11 cellular contexts compared by ENCODE assay signal in genomic region chr12:14957769-14958168, GRCh38. TPM values are rescaled to one million over a fixed set of nuclear protein-coding genes. Genes with fewer than 3 reads are reported as not detected.
DNase-seq lines count a peak whose midpoint lies in the region; ATAC-seq and TF ChIP-seq lines count a peak whose summit lies in the region.
"Had no signal": no experiment of that assay in that cellular context is flagged by ENCODE, and none has a peak within 500 bp of the region (broad histone marks: within the 10 kb centered on the region; RNA-seq: fewer than 3 reads in every experiment).

No MANE protein-coding gene starts in this region.

- no peak for TF ChIP-seq CTCF in testis (IDR thresholded peaks at IDR 0.05)
- no peak for TF ChIP-seq CTCF in RWPE1 (conservative IDR thresholded peaks at IDR 0.05; ENCODE audit: low read depth)

- POLR2A ChIA-PET in RWPE1 (lab: Yijun Ruan, JAX; ENCODE audit: low non-redundant PET), result no interaction called here

- no peak overlapping the region for H3K4me3 ChIP-seq in testis

- no peak for TF ChIP-seq POLR2A in testis (IDR thresholded peaks at IDR 0.05)

- peak overlapping the region; percentile 100 for H3K27ac Mint-ChIP-seq in activated CD8-positive, alpha-beta memory T cell treated with anti-CD3 and anti-CD28 coated beads, Interleukin-2, amount 10 ng/mL, durations not matched to agents 7 days and 5 days
- H3K27ac Mint-ChIP-seq in immature natural killer cell, result peak overlapping the region; percentile 94 to 100 (median 98)

- ATAC-seq in activated CD8-positive, alpha-beta memory T cell treated with anti-CD3 and anti-CD28 coated beads, Interleukin-2, amount 10 ng/mL, durations not matched to agents 7 days and 5 days, result no peak
- peak; percentile 3; the same call in 2 of the 3 replicates for ATAC-seq in SK-N-SH treated with all-trans-retinoic acid at 6 μM for 48 hours
- no peak for ATAC-seq in HG02571 (IDR thresholded peaks at IDR 0.05; ENCODE audit: unreplicated experiment)

- CTCF ChIA-PET in activated CD8-positive, alpha-beta memory T cell treated with anti-CD3 and anti-CD28 coated beads, Interleukin-2, amount 10 ng/mL, durations not matched to agents 7 days and 5 days (lab: Charles Lee), result interaction anchor here (1.4 to 2.1 kb wide), 3 partner anchors 183 to 700 kb away, joined by 3 to 8 read pairs (median 4); a partner anchor contains a TSS
- CTCF ChIA-PET in RWPE1 (lab: Yijun Ruan, JAX), result interaction anchor here (0.6 to 0.7 kb wide), 2 partner anchors 189 to 790 kb away, joined by 3 to 4 read pairs; no protein-coding TSS in a partner anchor

- no peaks in the 10 kb centered on the region for H3K27me3 ChIP-seq in testis

- no peaks in the 10 kb centered on the region for H3K36me3 ChIP-seq in testis (ENCODE audit: low read depth, missing control alignments)

- no peaks in the 10 kb centered on the region for H3K4me1 ChIP-seq in testis

- H3K4me1 Mint-ChIP-seq in activated CD8-positive, alpha-beta memory T cell treated with anti-CD3 and anti-CD28 coated beads, Interleukin-2, amount 10 ng/mL, durations not matched to agents 7 days and 5 days, result peaks cover 50% of the 10 kb centered on the region
- peaks cover 85 to 96% of the 10 kb centered on the region in 2 donors for H3K4me1 Mint-ChIP-seq in immature natural killer cell

- H3K27me3 Mint-ChIP-seq in activated CD8-positive, alpha-beta memory T cell treated with anti-CD3 and anti-CD28 coated beads, Interleukin-2, amount 10 ng/mL, durations not matched to agents 7 days and 5 days, result no peaks in the 10 kb centered on the region
- peaks cover 5 to 19% (median 14%) of the 10 kb centered on the region in 3 donors for H3K27me3 Mint-ChIP-seq in immature natural killer cell (ENCODE audit: low read depth in 3 of 3)

- H3K36me3 Mint-ChIP-seq in activated CD8-positive, alpha-beta memory T cell treated with anti-CD3 and anti-CD28 coated beads, Interleukin-2, amount 10 ng/mL, durations not matched to agents 7 days and 5 days, result peaks cover 72% of the 10 kb centered on the region
- peaks cover 8 to 20% (median 13%) of the 10 kb centered on the region in 3 donors for H3K36me3 Mint-ChIP-seq in immature natural killer cell

- DNase-seq in activated CD8-positive, alpha-beta memory T cell treated with anti-CD3 and anti-CD28 coated beads, Interleukin-2, amount 10 ng/mL, durations not matched to agents 7 days and 5 days, result no peak
- no peak for DNase-seq in activated CD8-positive, alpha-beta memory T cell treated with anti-CD3 and anti-CD28 coated beads, Interleukin-2, amount 50 U/mL, for 4 hours
- DNase-seq in immature natural killer cell (no peak), testis (no peak), midbrain (lab: John Stamatoyannopoulos, UW) (no peak), RWPE1 (ENCODE audit: low spot score) (no peak)
- DNase-seq: activated CD4-positive, alpha-beta T cell treated with anti-CD3 and anti-CD28 coated beads, Interleukin-2, amount 50 U/mL, for 4 hours; stimulated activated naive CD4-positive, alpha-beta T cell treated with Interleukin-2 at 50 U/mL for 16 hours had no signal

- WGBS in testis, 2 donors, result 59 to 69% methylated on average over 3 of the region's 3 CpGs

- H3K27ac ChIP-seq in testis, result peak overlapping the region; percentile 11 to 82
- H3K27ac ChIP-seq in RWPE1, result no peak overlapping the region

- H3K9me3 Mint-ChIP-seq in activated CD8-positive, alpha-beta memory T cell treated with anti-CD3 and anti-CD28 coated beads, Interleukin-2, amount 10 ng/mL, durations not matched to agents 7 days and 5 days (ENCODE audit: low read depth), result no peaks in the 10 kb centered on the region
- peaks cover 0 to 2% (median 0%) of the 10 kb centered on the region in 6 donors for H3K9me3 Mint-ChIP-seq in immature natural killer cell

- peak overlapping the region; percentile 99 for H3K4me3 Mint-ChIP-seq in activated CD8-positive, alpha-beta memory T cell treated with anti-CD3 and anti-CD28 coated beads, Interleukin-2, amount 10 ng/mL, durations not matched to agents 7 days and 5 days
- H3K4me3 Mint-ChIP-seq in immature natural killer cell, result peak overlapping the region; percentile 98 to 100 (median 100)

- intact Hi-C loops in testis (cut with DNase I; ENCODE audit: low total_unique reads), result no loop called here

- H3K9me3 ChIP-seq in testis, result no peaks in the 10 kb centered on the region

TF ChIP-seq in SK-N-SH treated with all-trans-retinoic acid at 6 μM for 48 hours, 23 proteins besides CTCF, POLR2A, EP300 and RAD21 (continues in another document):
- TF ChIP-seq POU6F1 (CRISPR knock-in tag; IDR thresholded peaks at IDR 0.05; ENCODE audit: borderline replicate concordance, low read depth), result no peak
- no peak for TF ChIP-seq ESRRG (CRISPR knock-in tag; IDR thresholded peaks at IDR 0.05)
- no peak for TF ChIP-seq ZFP30 (CRISPR knock-in tag; IDR thresholded peaks at IDR 0.05)
- TF ChIP-seq ZNF70 (CRISPR knock-in tag; IDR thresholded peaks at IDR 0.05), result no peak
- TF ChIP-seq TCF4 (CRISPR knock-in tag; IDR thresholded peaks at IDR 0.05; ENCODE audit: borderline replicate concordance), result no peak
- TF ChIP-seq ISL1 (CRISPR knock-in tag; IDR thresholded peaks at IDR 0.05), result no peak
- no peak for TF ChIP-seq TSHZ2 (CRISPR knock-in tag; IDR thresholded peaks at IDR 0.05)
- no peak for TF ChIP-seq PATZ1 (CRISPR knock-in tag; IDR thresholded peaks at IDR 0.05; ENCODE audit: borderline replicate concordance)
- no peak for TF ChIP-seq OSR1 (CRISPR knock-in tag; IDR thresholded peaks at IDR 0.05)
- no peak for TF ChIP-seq SNAI2 (CRISPR knock-in tag; IDR thresholded peaks at IDR 0.05)
- no peak for TF ChIP-seq TOX (CRISPR knock-in tag; IDR thresholded peaks at IDR 0.05; ENCODE audit: borderline replicate concordance)

RNA-seq across cellular contexts. Expression of gene ARHGDIB, which starts 3.6 kb away (rescaled TPM):
- 1,000 to 10,000 TPM; 1,208 to 1,284 TPM for total RNA-seq in activated CD8-positive, alpha-beta memory T cell treated with anti-CD3 and anti-CD28 coated beads, Interleukin-2, amount 10 ng/mL, durations not matched to agents 7 days and 5 days
- polyA plus RNA-seq in immature natural killer cell, result 1,000 to 10,000 TPM; 2,434 to 4,716 (median 2,863) TPM
- 10 to 100 TPM; 20.2 to 28.4 TPM for total RNA-seq in testis
- 66.3 TPM for polyA plus RNA-seq in testis (ENCODE audit: insufficient read depth, low read depth, low replicate concordance)

RNA-seq across cellular contexts. Expression of gene PDE6H, which starts 15.1 kb away (rescaled TPM):
- not detected for total RNA-seq in activated CD8-positive, alpha-beta memory T cell treated with anti-CD3 and anti-CD28 coated beads, Interleukin-2, amount 10 ng/mL, durations not matched to agents 7 days and 5 days
- polyA plus RNA-seq in immature natural killer cell (not detected), testis (ENCODE audit: insufficient read depth, low read depth, low replicate concordance) (not detected)
- not detected for total RNA-seq in testis
- total RNA-seq: renal cortical epithelial cell had no signal

RNA-seq across cellular contexts. Expression of gene ERP27, which starts 19.4 kb away (rescaled TPM):
- 1 to 10 TPM; 5.4 to 7.7 TPM for total RNA-seq in activated CD8-positive, alpha-beta memory T cell treated with anti-CD3 and anti-CD28 coated beads, Interleukin-2, amount 10 ng/mL, durations not matched to agents 7 days and 5 days
- polyA plus RNA-seq in immature natural killer cell (1 to 10 TPM; 2.5 to 3.8 (median 3.8) TPM), testis (ENCODE audit: insufficient read depth, low read depth, low replicate concordance) (0.34 TPM)
- total RNA-seq in testis, result under 1 TPM; 0.12 to 0.39 TPM

Comparison
In these comparisons a context has a peak if more than half of its experiments do, and no peak if none do; other contexts are left out.
1. RNA of gene ARHGDIB, which starts 3.6 kb away (total RNA-seq): 1,208 to 1,284 TPM in activated CD8-positive, alpha-beta memory T cell treated with anti-CD3 and anti-CD28 coated beads, Interleukin-2, amount 10 ng/mL, durations not matched to agents 7 days and 5 days; 20.2 to 28.4 TPM in testis; every median in the first group is over 10 times any median in the second.
2. RNA of gene ERP27, which starts 19.4 kb away (total RNA-seq): 5.4 to 7.7 TPM in activated CD8-positive, alpha-beta memory T cell treated with anti-CD3 and anti-CD28 coated beads, Interleukin-2, amount 10 ng/mL, durations not matched to agents 7 days and 5 days; 0.12 to 0.39 TPM in testis; every median in the first group is over 4 times any median in the second.